Comparison of ENCODE assay signal across 24 cellular contexts in genomic region chr22:27583930-27584329, GRCh38.
"Had no signal": no experiment of that assay in that cellular context is flagged by ENCODE, and none has a peak within 500 bp of the region (broad histone marks: within the 10 kb centered on the region; RNA-seq: fewer than 3 reads in every experiment).

No MANE protein-coding gene starts in this region.

- DNase-seq: activated CD4-positive, alpha-beta T cell treated with anti-CD3 and anti-CD28 coated beads for 4 hours; activated CD8-positive, alpha-beta memory T cell treated with anti-CD3 and anti-CD28 coated beads, Interleukin-2, amount 50 U/mL, for 48 hours; activated CD8-positive, alpha-beta T cell treated with anti-CD3 and anti-CD28 coated beads for 36 hours; activated T-cell treated with anti-CD3 and anti-CD28 coated beads, Interleukin-2, amount 50 U/mL, for 1 hour; aorta; MG63; MV-4-11; NCI-H1105 treated with DMSO at 0.1 percent for 48 hours; NCI-H1436 treated with DMSO at 0.1 percent for 48 hours; NCI-H187; NCI-H2171; NCI-H345; NCI-H510A; NCI-H526 treated with DMSO at 0.1 percent for 48 hours; NCI-H82; Peyer's patch; SHP77; SW 1271 had no signal

- H3K36me3 ChIP-seq: breast epithelium, MG63, Peyer's patch, SJSA1 had no signal

- H3K4me1 ChIP-seq: breast epithelium, Peyer's patch, SJSA1 had no signal

- H3K9me3 ChIP-seq: breast epithelium, MG63, Peyer's patch, SJSA1 had no signal

- H3K4me3 ChIP-seq: breast epithelium, MG63, Peyer's patch, SJSA1 had no signal

- H3K27me3 ChIP-seq: breast epithelium, MG63, Peyer's patch had no signal

- H3K27ac ChIP-seq: breast epithelium, KMS-11, Peyer's patch, SJSA1 had no signal

- ATAC-seq: activated CD4-positive, CD25-positive, alpha-beta regulatory T cell treated with anti-CD3 and anti-CD28 coated beads, Interleukin-2, amount 50 U/mL, for 24 hours; activated CD8-positive, alpha-beta T cell treated with anti-CD3 and anti-CD28 coated beads for 36 hours; HepG2; SK-N-SH treated with all-trans-retinoic acid at 6 μM for 48 hours had no signal
